ENCODE assay signal across 2 cellular contexts in genomic region chr5:180594311-180595045, GRCh38.
TF ChIP-seq lines count a peak whose summit lies in the region.

No MANE protein-coding gene starts in this region.

TF ChIP-seq in HEK293, 187 proteins besides CTCF, POLR2A, EP300 and RAD21 (continued from another document):
- TF ChIP-seq TSHZ1 (tag by site-specific recombination; IDR thresholded peaks at IDR 0.05; ENCODE audit: borderline replicate concordance) (no peak), ZBTB20 (tag by site-specific recombination; IDR thresholded peaks at IDR 0.05) (no peak), ZNF621 (tag by site-specific recombination; IDR thresholded peaks at IDR 0.05) (no peak)

TF ChIP-seq in K562, 482 proteins besides CTCF, POLR2A, EP300 and RAD21 (continued from another document):
- TF ChIP-seq MAFG (tag; conservative IDR thresholded peaks at IDR 0.05) (peak; percentile 61; the same call in 1 of the 2 replicates), GATA2 (CRISPR knock-in tag; IDR thresholded peaks at IDR 0.05) (no peak), RFX1 (IDR thresholded peaks at IDR 0.05) (no peak), SIN3A (IDR thresholded peaks at IDR 0.05; ENCODE audit: borderline replicate concordance in 2 of 2, control insufficient read depth in 1 of 2, low read depth in 2 of 2, low read length in 2 of 2) (no peak), FOS (IDR thresholded peaks at IDR 0.05; ENCODE audit: extremely low read depth, insufficient read length) (no peak), MXI1 (IDR thresholded peaks at IDR 0.05; ENCODE audit: low read depth, low read length) (no peak), ZNF408 (CRISPR knock-in tag; IDR thresholded peaks at IDR 0.05; ENCODE audit: low read depth) (no peak)
